ENCODE assay signal across 1 cellular context in the genomic region with DNA sequence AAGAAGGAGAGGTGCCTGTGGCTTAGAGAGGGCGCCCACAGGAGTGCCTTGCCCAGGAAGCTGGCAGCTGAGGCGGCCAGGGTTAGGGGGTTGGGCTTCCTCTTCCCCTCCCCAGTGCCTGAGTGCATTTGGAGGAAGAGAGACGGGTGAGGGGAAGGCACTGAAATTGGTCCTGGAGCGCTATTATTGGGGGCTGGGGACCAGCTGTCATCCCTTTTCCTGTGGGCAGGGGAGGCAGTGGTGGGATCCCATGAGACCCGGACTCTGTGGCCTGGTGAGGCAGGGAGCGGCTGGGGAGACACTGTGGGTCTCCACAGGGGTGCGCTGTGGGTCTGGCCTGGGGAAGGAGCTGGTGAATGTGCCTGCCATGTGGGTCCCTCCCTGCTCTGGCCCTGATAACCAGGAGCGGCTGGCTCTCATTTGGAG.
TF ChIP-seq lines count a peak whose summit lies in the region.

No MANE protein-coding gene starts in this region.

TF ChIP-seq in IMR-90, 13 proteins besides CTCF, POLR2A, EP300 and RAD21:
- TF ChIP-seq MAZ (IDR thresholded peaks at IDR 0.05; ENCODE audit: borderline replicate concordance, low read depth, low read length), result no peak
- TF ChIP-seq SMC3 (IDR thresholded peaks at IDR 0.05; ENCODE audit: low read depth, low read length), result peak; percentile 43; the same call in 1 of the 2 replicates
